Comparison of ENCODE assay signal across 20 cellular contexts in genomic region chr2:100236166-100236565, GRCh38.
A peak's percentile ranks its signal among the peaks of the same experiment; 100 is the strongest.
DNase-seq lines count a peak whose midpoint lies in the region; ATAC-seq and TF ChIP-seq lines count a peak whose summit lies in the region.
"Had no signal": no experiment of that assay in that cellular context is flagged by ENCODE, and none has a peak within 500 bp of the region (broad histone marks: within the 10 kb centered on the region; RNA-seq: fewer than 3 reads in every experiment).

No MANE protein-coding gene starts in this region.

- peak overlapping the region; percentile 90 for H3K4me2 ChIP-seq in BLaER1
- H3K4me2 ChIP-seq: SK-N-SH had no signal

- peak overlapping the region; percentile 55 for H3K27ac ChIP-seq in BLaER1
- H3K27ac ChIP-seq in KOPT-K1 (ENCODE audit: low read depth, low read length, poor library complexity, severe bottlenecking) = peak overlapping the region; percentile 81
- no peak overlapping the region for H3K27ac ChIP-seq in prostate gland
- H3K27ac ChIP-seq: HL-60 had no signal

- DNase-seq in central memory CD8-positive, alpha-beta T cell (ENCODE audit: low spot score in 2 of 2) = no peak
- peak; percentile 15 for DNase-seq in posterior vena cava (ENCODE audit: low spot score)
- DNase-seq in NCI-H1092 treated with DMSO at 0.1 percent for 48 hours (lab: John Stamatoyannopoulos, UW) = no peak
- DNase-seq in stimulated activated CD4-positive, alpha-beta T cell treated with anti-CD3 and anti-CD28 coated beads, Interleukin-15, amount 100 ng/mL, for 24 hours = no peak
- DNase-seq in prostate gland (ENCODE audit: low spot score) = no peak
- DNase-seq: DMS79, H7, Kasumi-1, MM.1S, NCI-H1694 treated with DMSO at 0.1 percent for 48 hours, NCI-H510A treated with DMSO at 0.1 percent for 48 hours, NCI-H774, PC-3, RPMI8226, SHP77 treated with DMSO at 0.1 percent for 48 hours, SK-N-SH had no signal

- H3K27me3 ChIP-seq in BLaER1 = no peaks in the 10 kb centered on the region
- H3K27me3 ChIP-seq in prostate gland (replicated peaks; ENCODE audit: insufficient read depth) = no peaks in the 10 kb centered on the region

- no peaks in the 10 kb centered on the region for H4K20me1 ChIP-seq in BLaER1

- H3K4me1 ChIP-seq in BLaER1 = peaks cover 33% of the 10 kb centered on the region
- no peaks in the 10 kb centered on the region for H3K4me1 ChIP-seq in prostate gland (replicated peaks)

- no peak for TF ChIP-seq POLR2A in prostate gland (IDR thresholded peaks at IDR 0.05)

- H3K36me3 ChIP-seq in BLaER1 = no peaks in the 10 kb centered on the region
- H3K36me3 ChIP-seq in KOPT-K1 (ENCODE audit: insufficient read depth, low read length) = no peaks in the 10 kb centered on the region
- no peaks in the 10 kb centered on the region for H3K36me3 ChIP-seq in prostate gland

- no peak overlapping the region for H3K9ac ChIP-seq in BLaER1
- H3K9ac ChIP-seq: SK-N-SH had no signal

- peaks cover 10% of the 10 kb centered on the region for H3K27me3 Mint-ChIP-seq in central memory CD8-positive, alpha-beta T cell

- ATAC-seq in central memory CD8-positive, alpha-beta T cell (replicated peaks; ENCODE audit: extremely low read depth, poor library complexity, severe bottlenecking) = no peak
- no peak for ATAC-seq in HG03565 (IDR thresholded peaks at IDR 0.05; ENCODE audit: unreplicated experiment)
- ATAC-seq: PC-3 had no signal

- intact Hi-C loops in posterior vena cava (cut with DNase I) = no loop called here
- intact Hi-C loops in prostate gland (cut with DNase I) = no loop called here

- TF ChIP-seq CTCF in prostate gland (IDR thresholded peaks at IDR 0.05) = no peak

- H3K4me3 ChIP-seq in BLaER1 (no peak overlapping the region), prostate gland (no peak overlapping the region)

- no peaks in the 10 kb centered on the region for H3K36me3 Mint-ChIP-seq in central memory CD8-positive, alpha-beta T cell (ENCODE audit: insufficient read depth)

- no peaks in the 10 kb centered on the region for H3K9me3 Mint-ChIP-seq in central memory CD8-positive, alpha-beta T cell

- H3K4me1 Mint-ChIP-seq in central memory CD8-positive, alpha-beta T cell = peaks cover 15% of the 10 kb centered on the region

- peak overlapping the region; percentile 58 for H3K27ac Mint-ChIP-seq in central memory CD8-positive, alpha-beta T cell (ENCODE audit: low read depth)

- H3K4me3 Mint-ChIP-seq in central memory CD8-positive, alpha-beta T cell = no peak overlapping the region

- H3K9me3 ChIP-seq in BLaER1 (no peaks in the 10 kb centered on the region), KOPT-K1 (ENCODE audit: insufficient read depth, low read length, poor library complexity, severe bottlenecking) (no peaks in the 10 kb centered on the region), prostate gland (no peaks in the 10 kb centered on the region)
- H3K9me3 ChIP-seq: SK-N-SH had no signal

- WGBS in prostate gland = 98% methylated on average over 6 of the region's 6 CpGs

Comparison
In these comparisons a context has a peak if more than half of its experiments do, and no peak if none do; other contexts are left out.
1. H3K27ac ChIP-seq: peak in BLaER1 (single experiment) and KOPT-K1 (single experiment); none in prostate gland (0 of 2).